In genomic region chr16:23836404-23837291, GRCh38 we compare ENCODE assay signal across 1 cellular context.
TF ChIP-seq lines count a peak whose summit lies in the region.

No MANE protein-coding gene starts in this region.

TF ChIP-seq in SK-N-SH, 30 proteins besides CTCF, POLR2A, EP300 and RAD21 (continued from another document):
- TF ChIP-seq PBX3 (IDR thresholded peaks at IDR 0.05) = no peak
- TF ChIP-seq RFX5 (IDR thresholded peaks at IDR 0.05; ENCODE audit: low read length) = no peak
- TF ChIP-seq MXI1 (IDR thresholded peaks at IDR 0.05; ENCODE audit: low read depth, low read length) = no peak
